ENCODE assay signal across 17 cellular contexts in the genomic region with DNA sequence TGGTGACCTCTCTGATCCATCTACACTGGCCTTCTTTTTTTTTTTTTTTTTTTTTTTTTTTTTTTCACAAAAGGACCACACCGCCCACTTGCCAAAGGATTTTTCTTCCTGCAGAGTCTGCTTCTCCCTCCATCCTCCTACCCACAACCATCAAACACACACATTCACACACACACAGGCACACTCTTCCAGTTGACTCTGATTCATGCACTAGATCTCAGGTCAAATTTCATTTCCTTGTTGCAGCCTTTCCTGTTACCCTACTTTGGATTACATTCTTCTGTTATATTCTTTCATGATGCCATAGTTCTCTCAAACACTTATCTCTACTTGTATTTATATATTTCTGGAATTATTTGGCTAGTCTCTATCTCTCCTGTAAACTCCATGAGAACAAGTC.
DNase-seq lines count a peak whose midpoint lies in the region; ATAC-seq and TF ChIP-seq lines count a peak whose summit lies in the region.
"Had no signal": no experiment of that assay in that cellular context is flagged by ENCODE, and none has a peak within 500 bp of the region (broad histone marks: within the 10 kb centered on the region; RNA-seq: fewer than 3 reads in every experiment).

No MANE protein-coding gene starts in this region.

- H3K79me2 ChIP-seq in trophoblast cell (ENCODE audit: control insufficient read depth, insufficient read depth, low read length, poor library complexity), result no peaks in the 10 kb centered on the region

- no peak overlapping the region for H2AFZ ChIP-seq in trophoblast cell (ENCODE audit: insufficient read depth, low read length, poor library complexity)

- no peak overlapping the region for H3K23ac ChIP-seq in trophoblast cell (ENCODE audit: low read length)

- no peak overlapping the region for H3K4me3 Mint-ChIP-seq in stimulated activated memory B cell treated with anti-CD40 and anti-IgM and Interleukin-4, amounts not matched to agents 10 μg/mL and 1 μg/mL and 100 μg/mL, for 72 hours

- no peak overlapping the region for H4K12ac ChIP-seq in trophoblast cell (ENCODE audit: low read depth, low read length)

- H4K8ac ChIP-seq in trophoblast cell (ENCODE audit: low read depth, low read length), result no peak overlapping the region

- no peak overlapping the region for H3K4me3 ChIP-seq in HFF-Myc (replicated peaks; ENCODE audit: low read depth, low read length)
- no peak overlapping the region for H3K4me3 ChIP-seq in trophoblast cell (ENCODE audit: low read depth, low read length)

- H3K27ac ChIP-seq in epithelial cell of prostate (no peak overlapping the region), trophoblast cell (ENCODE audit: low read depth, low read length) (no peak overlapping the region)
- H3K27ac ChIP-seq: HL-60 had no signal

- H2BK120ac ChIP-seq in trophoblast cell (ENCODE audit: insufficient read depth, low read length, poor library complexity), result no peak overlapping the region

- H3K9me3 ChIP-seq in trophoblast cell (ENCODE audit: insufficient read depth, low read depth, low read length), result no peaks in the 10 kb centered on the region

- H2BK12ac ChIP-seq in trophoblast cell (ENCODE audit: low read length), result no peak overlapping the region

- H3K18ac ChIP-seq in trophoblast cell (ENCODE audit: low read length), result no peak overlapping the region

- no peaks in the 10 kb centered on the region for H3K36me3 Mint-ChIP-seq in stimulated activated memory B cell treated with anti-CD40 and anti-IgM and Interleukin-4, amounts not matched to agents 10 μg/mL and 1 μg/mL and 100 μg/mL, for 72 hours

- H3K36me3 ChIP-seq in trophoblast cell (ENCODE audit: control insufficient read depth in 1 of 2, insufficient read depth in 2 of 2, low read length in 2 of 2), result no peaks in the 10 kb centered on the region

- no peak overlapping the region for H3K4ac ChIP-seq in trophoblast cell (ENCODE audit: low read depth, low read length)

- DNase-seq in HFF-Myc (ENCODE audit: extremely low read depth, low read depth), result peak; percentile 21
- peak; percentile 13 for DNase-seq in MV-4-11 (lab: John Stamatoyannopoulos, UW)
- peak; percentile 39 for DNase-seq in epithelial cell of prostate (ENCODE audit: low read depth, low spot score)
- DNase-seq in trophoblast cell, result peak in 1 of 2 donors; percentile 22
- DNase-seq in NCI-H446 treated with DMSO at 0.1 percent for 48 hours (lab: John Stamatoyannopoulos, UW), result no peak
- DNase-seq: ACHN, AML-193, COR-L47, NCI-H1092, NCI-H146, NCI-H2081, NCI-H524 had no signal

- H3K9me3 Mint-ChIP-seq in stimulated activated memory B cell treated with anti-CD40 and anti-IgM and Interleukin-4, amounts not matched to agents 10 μg/mL and 1 μg/mL and 100 μg/mL, for 72 hours, result peaks cover 3% of the 10 kb centered on the region

- no peaks in the 10 kb centered on the region for H3K27me3 ChIP-seq in trophoblast cell (ENCODE audit: insufficient read depth, low read length)

- H4K91ac ChIP-seq in trophoblast cell (ENCODE audit: low read depth, low read length), result peak overlapping the region; percentile 62

- no peak overlapping the region for H3K27ac Mint-ChIP-seq in stimulated activated memory B cell treated with anti-CD40 and anti-IgM and Interleukin-4, amounts not matched to agents 10 μg/mL and 1 μg/mL and 100 μg/mL, for 72 hours

- peaks cover 11% of the 10 kb centered on the region for H3K79me1 ChIP-seq in trophoblast cell (ENCODE audit: low read length)

- no peaks in the 10 kb centered on the region for H3K4me1 Mint-ChIP-seq in stimulated activated memory B cell treated with anti-CD40 and anti-IgM and Interleukin-4, amounts not matched to agents 10 μg/mL and 1 μg/mL and 100 μg/mL, for 72 hours

- no peak overlapping the region for H3K9ac ChIP-seq in trophoblast cell (ENCODE audit: low read length)

- H3K4me2 ChIP-seq in trophoblast cell (ENCODE audit: low read length), result no peak overlapping the region

- no peaks in the 10 kb centered on the region for H3K27me3 Mint-ChIP-seq in stimulated activated memory B cell treated with anti-CD40 and anti-IgM and Interleukin-4, amounts not matched to agents 10 μg/mL and 1 μg/mL and 100 μg/mL, for 72 hours

- ATAC-seq in GM21825 (IDR thresholded peaks at IDR 0.05; ENCODE audit: unreplicated experiment), result no peak
- ATAC-seq in stimulated activated memory B cell treated with anti-CD40 and anti-IgM and Interleukin-4, amounts not matched to agents 10 μg/mL and 1 μg/mL and 100 μg/mL, for 72 hours, result no peak
- ATAC-seq: HCT116, Panc1 had no signal

- no peak overlapping the region for H2AK5ac ChIP-seq in trophoblast cell (ENCODE audit: low read length)

- no peak overlapping the region for H3K14ac ChIP-seq in trophoblast cell (ENCODE audit: low read length)

- H3K4me1 ChIP-seq in trophoblast cell (ENCODE audit: control insufficient read depth in 1 of 2, insufficient read depth in 2 of 2, low read length in 2 of 2), result peaks cover 12 to 18% of the 10 kb centered on the region in 2 experiments

- no peak overlapping the region for H2BK5ac ChIP-seq in trophoblast cell (ENCODE audit: low read depth, low read length, poor library complexity)

- no CpG with 5 or more reads among the region's 1 CpG for WGBS in trophoblast cell (ENCODE audit: extremely low coverage, insufficient coverage, insufficient read length)

- no peak for TF ChIP-seq CTCF in HFF-Myc (IDR thresholded peaks at IDR 0.05; ENCODE audit: low read depth, low read length, missing control alignments)
